In the genomic region with DNA sequence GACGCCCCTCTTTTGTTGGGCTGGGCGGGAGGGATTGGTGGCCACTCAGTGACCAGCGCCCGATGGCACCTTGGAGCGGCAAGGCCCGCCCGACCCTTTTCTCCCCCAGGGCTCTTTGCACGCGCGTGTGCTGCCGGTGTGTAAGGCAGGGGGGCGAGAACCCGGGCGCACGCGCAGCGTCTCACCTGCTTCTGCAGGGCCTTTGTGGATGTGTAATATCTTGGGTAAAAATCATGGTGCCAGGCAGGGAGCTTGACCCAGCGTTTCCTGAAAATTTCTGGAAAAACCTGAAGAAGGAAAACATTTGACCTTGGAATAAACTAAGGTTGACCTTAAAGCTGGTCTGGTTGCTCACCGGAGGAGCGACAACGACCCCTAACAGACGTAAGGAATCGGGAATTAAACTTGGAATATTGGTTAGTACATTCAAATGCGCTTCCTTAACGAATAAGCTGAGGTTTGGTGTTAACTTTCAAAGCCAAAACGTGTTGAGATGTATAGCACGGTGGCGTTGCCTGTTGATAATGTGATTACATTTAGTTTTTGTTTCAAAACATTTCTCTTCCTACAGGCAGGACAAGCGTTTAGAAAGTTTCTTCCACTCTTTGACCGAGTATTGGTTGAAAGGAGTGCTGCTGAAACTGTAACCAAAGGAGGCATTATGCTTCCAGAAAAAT, we compare ENCODE assay signal across 8 cellular contexts. TPM values are rescaled to one million over a fixed set of nuclear protein-coding genes. Genes with fewer than 3 reads are reported as not detected.
A peak's percentile ranks its signal among the peaks of the same experiment; 100 is the strongest.
DNase-seq lines count a peak whose midpoint lies in the region; ATAC-seq, FAIRE-seq and TF ChIP-seq lines count a peak whose summit lies in the region.

No MANE protein-coding gene starts in this region.

- DNase-seq in GM12865 (ENCODE audit: low read depth) (peak; percentile 11), MM.1S (peak; percentile 31), cardiac fibroblast (ENCODE audit: low read depth in 2 of 2) (peak; percentile 14 to 24), lung (ENCODE audit: low spot score) (no peak), tibial nerve (ENCODE audit: low spot score in 2 of 2) (no peak), kidney tubule cell (ENCODE audit: low spot score) (no peak), HTR-8/SVneo (ENCODE audit: insufficient read length, low spot score) (no peak)

- no peaks in the 10 kb centered on the region for H3K27me3 ChIP-seq in MM.1S (replicated peaks; ENCODE audit: insufficient read depth, low read length)
- H3K27me3 ChIP-seq in lung (ENCODE audit: control insufficient read depth, insufficient read depth): no peaks in the 10 kb centered on the region
- no peaks in the 10 kb centered on the region for H3K27me3 ChIP-seq in tibial nerve

- TF ChIP-seq CTCF in GM12865 (IDR thresholded peaks at IDR 0.05; ENCODE audit: insufficient read depth, low read depth, low read length, missing control alignments): no peak
- TF ChIP-seq CTCF in MM.1S (IDR thresholded peaks at IDR 0.05; ENCODE audit: low read length): no peak
- no peak for TF ChIP-seq CTCF in cardiac fibroblast (IDR thresholded peaks at IDR 0.05; ENCODE audit: low read depth, low read length)
- TF ChIP-seq CTCF in lung (IDR thresholded peaks at IDR 0.05; ENCODE audit: control extremely low read depth, extremely low read depth): no peak
- TF ChIP-seq CTCF in tibial nerve (IDR thresholded peaks at IDR 0.05): no peak

- peak overlapping the region; percentile 44 for H3K4me2 ChIP-seq in MM.1S (ENCODE audit: low read depth, low read length)

- ATAC-seq in GM21717 (IDR thresholded peaks at IDR 0.05; ENCODE audit: unreplicated experiment) (peak; percentile 13), lung (ENCODE audit: insufficient read depth, low FRiP score) (no peak)

- TF ChIP-seq POLR2A in tibial nerve (IDR thresholded peaks at IDR 0.05): no peak

- peaks cover 85% of the 10 kb centered on the region for H3K79me2 ChIP-seq in MM.1S (ENCODE audit: low read length)

- H3K4me1 ChIP-seq in MM.1S (ENCODE audit: low read length): peaks cover 29% of the 10 kb centered on the region
- peaks cover 2 to 18% of the 10 kb centered on the region in 2 donors for H3K4me1 ChIP-seq in lung (ENCODE audit: control insufficient read depth in 2 of 2, insufficient read depth in 2 of 2, low read length in 2 of 2)
- H3K4me1 ChIP-seq in tibial nerve: peaks cover 0 to 57% (median 29%) of the 10 kb centered on the region in 4 donors

- H3K4me3 ChIP-seq in GM12865 (ENCODE audit: low read depth, low read length): peak overlapping the region; percentile 73
- H3K4me3 ChIP-seq in MM.1S (ENCODE audit: low read length): peak overlapping the region; percentile 78
- H3K4me3 ChIP-seq in cardiac fibroblast (replicated peaks in 1 of 2; ENCODE audit: low read depth in 2 of 2, low read length in 2 of 2): peak overlapping the region; percentile 81 to 85
- peak overlapping the region; percentile 88 for H3K4me3 ChIP-seq in lung
- peak overlapping the region; percentile 75 to 94 (median 87) for H3K4me3 ChIP-seq in tibial nerve

- H3K9ac ChIP-seq in MM.1S (ENCODE audit: low read length): peak overlapping the region; percentile 90

- no peak for TF ChIP-seq EP300 in tibial nerve (IDR thresholded peaks at IDR 0.05)

- H3K9me2 ChIP-seq in MM.1S (replicated peaks; ENCODE audit: insufficient read depth, low read length): no peaks in the 10 kb centered on the region

- no peak for FAIRE-seq in HTR-8/SVneo (lab: Jason Lieb, UNC)

- H3K27ac ChIP-seq in MM.1S (ENCODE audit: low read length) (peak overlapping the region; percentile 92), lung (ENCODE audit: low read depth in 1 of 2, low read length in 1 of 2) (peak overlapping the region; percentile 87 to 97), tibial nerve (peak overlapping the region; percentile 95 to 100 (median 98))

- H4K20me1 ChIP-seq in MM.1S (ENCODE audit: insufficient read depth, low read length): peaks cover 28% of the 10 kb centered on the region

- H3K36me3 ChIP-seq in MM.1S (replicated peaks; ENCODE audit: insufficient read depth, low read length) (peaks cover 43% of the 10 kb centered on the region), lung (ENCODE audit: control insufficient read depth in 2 of 2, insufficient read depth in 2 of 2, low read length in 2 of 2) (peaks cover 9 to 19% of the 10 kb centered on the region in 2 donors), tibial nerve (peaks cover 0 to 32% (median 8%) of the 10 kb centered on the region in 3 donors)

- WGBS in lung, 2 donors: 0 to 1% methylated on average over 29 to 30 of the region's 30 CpGs
- 0% methylated on average over 19 to 20 of the region's 30 CpGs for WGBS in tibial nerve, 2 donors

- H2AFZ ChIP-seq in MM.1S (ENCODE audit: low read length): no peak overlapping the region

- H3K9me3 ChIP-seq in MM.1S (replicated peaks; ENCODE audit: insufficient read depth, low read length) (no peaks in the 10 kb centered on the region), lung (ENCODE audit: control insufficient read depth in 2 of 2, insufficient read depth in 1 of 2, low read length in 1 of 2) (no peaks in the 10 kb centered on the region), tibial nerve (no peaks in the 10 kb centered on the region)

- H3F3A ChIP-seq in MM.1S (ENCODE audit: insufficient read depth, low read length): peaks cover 24% of the 10 kb centered on the region

RNA-seq across cellular contexts. Expression of a gene that starts 0.5 kb away (rescaled TPM):
- 100 to 1,000 TPM in 1 of 2 donors, 10 to 100 TPM in 1; 64.6 to 154 TPM for total RNA-seq in lung
- 100 to 1,000 TPM; 150 to 332 TPM for polyA plus RNA-seq in lung
- total RNA-seq in tibial nerve: 10 to 100 TPM; 47.5 to 79.5 (median 65.4) TPM

RNA-seq across cellular contexts. Expression of a gene that starts 1.0 kb away (rescaled TPM):
- 100 to 1,000 TPM; 173 to 416 TPM for total RNA-seq in lung
- 100 to 1,000 TPM; 154 to 204 TPM for polyA plus RNA-seq in lung
- total RNA-seq in tibial nerve: 100 to 1,000 TPM in 3 of 4 donors, 10 to 100 TPM in 1; 76.1 to 160 (median 119) TPM

RNA-seq across cellular contexts. Expression of a gene that starts 15.2 kb away (rescaled TPM):
- 10 to 100 TPM; 18.9 to 48.1 TPM for total RNA-seq in lung
- polyA plus RNA-seq in lung: 10 to 100 TPM; 23.8 to 28.2 TPM
- 10 to 100 TPM; 14.7 to 21.9 (median 18.4) TPM for total RNA-seq in tibial nerve

RNA-seq across cellular contexts. Expression of a gene that starts 47.3 kb away (rescaled TPM):
- total RNA-seq in lung: 10 to 100 TPM; 18.3 to 26.8 TPM
- polyA plus RNA-seq in lung: 10 to 100 TPM; 13.3 to 23.5 TPM
- 10 to 100 TPM; 17.8 to 21.0 (median 19.1) TPM for total RNA-seq in tibial nerve

Comparison
In these comparisons a context has a peak if more than half of its experiments do, and no peak if none do; other contexts are left out.
1. DNase-seq: peak in GM12865 (single experiment), MM.1S (single experiment) and cardiac fibroblast (2 of 2); none in lung (single experiment), tibial nerve (0 of 2), kidney tubule cell (single experiment) and HTR-8/SVneo (single experiment).
2. Peak in every context shown above with its lines, with median percentiles within 50 percentile points of each other: H3K4me3 ChIP-seq and H3K27ac ChIP-seq.